Comparison of ENCODE assay signal across 12 cellular contexts in genomic region chr5:140341591-140341990, GRCh38. TPM values are rescaled to one million over a fixed set of nuclear protein-coding genes. Genes with fewer than 3 reads are reported as not detected.
DNase-seq lines count a peak whose midpoint lies in the region; ATAC-seq and TF ChIP-seq lines count a peak whose summit lies in the region.
"Had no signal": no experiment of that assay in that cellular context is flagged by ENCODE, and none has a peak within 500 bp of the region (broad histone marks: within the 10 kb centered on the region; RNA-seq: fewer than 3 reads in every experiment).

No MANE protein-coding gene starts in this region.

- intact Hi-C loops in prostate gland (cut with DNase I) = no loop called here

- TF ChIP-seq POLR2A in upper lobe of left lung (IDR thresholded peaks at IDR 0.05) (no peak), prostate gland (IDR thresholded peaks at IDR 0.05) (no peak)

- H3K36me3 Mint-ChIP-seq in activated naive CD4-positive, alpha-beta T cell treated with anti-CD3 and anti-CD28 coated beads, Interleukin-2, amount 50 U/mL, for 24 hours = peaks cover 2% of the 10 kb centered on the region
- peaks cover 15 to 39% of the 10 kb centered on the region in 2 donors for H3K36me3 Mint-ChIP-seq in activated naive CD4-positive, alpha-beta T cell treated with anti-CD3 and anti-CD28 coated beads, Interleukin-2, amount 50 U/mL, for 72 hours
- H3K36me3 Mint-ChIP-seq: immature natural killer cell had no signal

- no peak for DNase-seq in activated naive CD4-positive, alpha-beta T cell treated with anti-CD3 and anti-CD28 coated beads, Interleukin-2, amount 50 U/mL, for 72 hours (ENCODE audit: low spot score in 2 of 2)
- peak in 60 of 61 donors; percentile 18 to 89 (median 70) for DNase-seq in caudate nucleus (lab: John Stamatoyannopoulos, UW)
- peak; percentile 94 for DNase-seq in medulla oblongata (ENCODE audit: extremely low spot score)
- no peak for DNase-seq in upper lobe of left lung
- DNase-seq in prostate gland (ENCODE audit: low spot score) = no peak
- DNase-seq in NK-92 treated with Interleukin-12 subunit alpha and Interleukin-12 subunit beta, amount 100 ng/mL, for 24 hours (lab: John Stamatoyannopoulos, UW) = no peak
- no peak for DNase-seq in SIG-M5 treated with dmso at 0.1 percent for 504 hours (lab: John Stamatoyannopoulos, UW; ENCODE audit: unreplicated experiment)
- DNase-seq: immature natural killer cell, NCI-H1417 treated with DMSO at 0.1 percent for 48 hours had no signal

- H3K27ac Mint-ChIP-seq in activated naive CD4-positive, alpha-beta T cell treated with anti-CD3 and anti-CD28 coated beads, Interleukin-2, amount 50 U/mL, for 24 hours = peak overlapping the region; percentile 59
- H3K27ac Mint-ChIP-seq in activated naive CD4-positive, alpha-beta T cell treated with anti-CD3 and anti-CD28 coated beads, Interleukin-2, amount 50 U/mL, for 72 hours = peak overlapping the region in 1 of 2 donors; percentile 89

- H3K4me1 ChIP-seq in upper lobe of left lung (peaks cover 47 to 73% (median 61%) of the 10 kb centered on the region in 4 donors), prostate gland (replicated peaks) (peaks cover 8% of the 10 kb centered on the region)

- no peak overlapping the region for H3K4me3 ChIP-seq in upper lobe of left lung
- H3K4me3 ChIP-seq in prostate gland = no peak overlapping the region
- H3K4me3 ChIP-seq: skin epidermis had no signal

- peak overlapping the region; percentile 77 for H3K27ac ChIP-seq in caudate nucleus (ENCODE audit: low read depth, low read length)
- H3K27ac ChIP-seq in upper lobe of left lung = peak overlapping the region; percentile 17 to 74 (median 70)
- H3K27ac ChIP-seq in prostate gland = no peak overlapping the region

- ATAC-seq in activated naive CD4-positive, alpha-beta T cell treated with anti-CD3 and anti-CD28 coated beads, Interleukin-2, amount 50 U/mL, for 72 hours = no peak
- no peak for ATAC-seq in upper lobe of left lung (ENCODE audit: low FRiP score in 2 of 2)

- no peak for TF ChIP-seq EP300 in upper lobe of left lung (IDR thresholded peaks at IDR 0.05)

- peaks cover 48% of the 10 kb centered on the region for H3K4me1 Mint-ChIP-seq in activated naive CD4-positive, alpha-beta T cell treated with anti-CD3 and anti-CD28 coated beads, Interleukin-2, amount 50 U/mL, for 24 hours

- H3K27me3 Mint-ChIP-seq in activated naive CD4-positive, alpha-beta T cell treated with anti-CD3 and anti-CD28 coated beads, Interleukin-2, amount 50 U/mL, for 24 hours = no peaks in the 10 kb centered on the region

- WGBS in upper lobe of left lung, 2 donors = 75 to 78% methylated on average over 4 to 5 of the region's 5 CpGs
- WGBS in prostate gland = 37% methylated on average over 5 of the region's 5 CpGs

- H3K36me3 ChIP-seq in upper lobe of left lung = peaks cover 0 to 35% (median 1%) of the 10 kb centered on the region in 4 donors
- H3K36me3 ChIP-seq in prostate gland = no peaks in the 10 kb centered on the region

- H3K9me3 ChIP-seq in upper lobe of left lung = no peaks in the 10 kb centered on the region
- H3K9me3 ChIP-seq in prostate gland = no peaks in the 10 kb centered on the region

- H3K27me3 ChIP-seq in upper lobe of left lung (no peaks in the 10 kb centered on the region), prostate gland (replicated peaks; ENCODE audit: insufficient read depth) (no peaks in the 10 kb centered on the region)

- peak overlapping the region; percentile 57 for H3K4me3 Mint-ChIP-seq in activated naive CD4-positive, alpha-beta T cell treated with anti-CD3 and anti-CD28 coated beads, Interleukin-2, amount 50 U/mL, for 24 hours

- H3K9me3 Mint-ChIP-seq in activated naive CD4-positive, alpha-beta T cell treated with anti-CD3 and anti-CD28 coated beads, Interleukin-2, amount 50 U/mL, for 24 hours = no peaks in the 10 kb centered on the region
- H3K9me3 Mint-ChIP-seq in activated naive CD4-positive, alpha-beta T cell treated with anti-CD3 and anti-CD28 coated beads, Interleukin-2, amount 50 U/mL, for 72 hours = peaks cover 0 to 5% of the 10 kb centered on the region in 2 donors
- H3K9me3 Mint-ChIP-seq: immature natural killer cell had no signal

- TF ChIP-seq CTCF in upper lobe of left lung (IDR thresholded peaks at IDR 0.05) = no peak
- no peak for TF ChIP-seq CTCF in prostate gland (IDR thresholded peaks at IDR 0.05)

RNA-seq across cellular contexts. Expression of gene HBEGF, which starts 4.8 kb away (rescaled TPM):
- total RNA-seq in activated naive CD4-positive, alpha-beta T cell treated with anti-CD3 and anti-CD28 coated beads, Interleukin-2, amount 50 U/mL, for 72 hours = 10 to 100 TPM in 1 of 2 donors, 1 to 10 TPM in 1; 6.9 to 10.5 TPM
- 10 to 100 TPM; 10.5 to 65.0 (median 49.5) TPM for total RNA-seq in upper lobe of left lung
- 10 to 100 TPM in 1 of 2 donors, 1 to 10 TPM in 1; 7.7 to 24.0 TPM for total RNA-seq in prostate gland

RNA-seq across cellular contexts. Expression of gene SLC4A9, which starts 18.4 kb away (rescaled TPM):
- total RNA-seq in activated naive CD4-positive, alpha-beta T cell treated with anti-CD3 and anti-CD28 coated beads, Interleukin-2, amount 50 U/mL, for 72 hours = under 1 TPM; 0.25 to 0.41 TPM
- total RNA-seq in upper lobe of left lung (under 1 TPM in 3 of 6 donors, not detected in 3; 0.15 to 0.23 (median 0.17) TPM), prostate gland (not detected)
- total RNA-seq: activated CD8-positive, alpha-beta memory T cell treated with anti-CD3 and anti-CD28 coated beads for 36 hours had no signal

RNA-seq across cellular contexts. Expression of gene PFDN1, which starts 38.7 kb away (rescaled TPM):
- total RNA-seq in activated naive CD4-positive, alpha-beta T cell treated with anti-CD3 and anti-CD28 coated beads, Interleukin-2, amount 50 U/mL, for 72 hours = 10 to 100 TPM; 45.4 to 66.4 TPM
- total RNA-seq in upper lobe of left lung = 100 to 1,000 TPM in 2 of 6 donors, 10 to 100 TPM in 4; 44.7 to 128 (median 87.7) TPM
- 100 to 1,000 TPM in 1 of 2 donors, 10 to 100 TPM in 1; 88.0 to 145 TPM for total RNA-seq in prostate gland

Comparison
In these comparisons a context has a peak if more than half of its experiments do, and no peak if none do; other contexts are left out.
1. DNase-seq: peak in caudate nucleus (60 of 61) and medulla oblongata (single experiment); none in activated naive CD4-positive, alpha-beta T cell treated with anti-CD3 and anti-CD28 coated beads, Interleukin-2, amount 50 U/mL, for 72 hours (0 of 2), upper lobe of left lung (0 of 2), prostate gland (single experiment), NK-92 treated with Interleukin-12 subunit alpha and Interleukin-12 subunit beta, amount 100 ng/mL, for 24 hours (single experiment) and SIG-M5 treated with dmso at 0.1 percent for 504 hours (single experiment).
2. H3K27ac ChIP-seq: peak in caudate nucleus (single experiment) and upper lobe of left lung (4 of 4); none in prostate gland (0 of 2).